ENCODE assay signal across 2 cellular contexts in the genomic region with DNA sequence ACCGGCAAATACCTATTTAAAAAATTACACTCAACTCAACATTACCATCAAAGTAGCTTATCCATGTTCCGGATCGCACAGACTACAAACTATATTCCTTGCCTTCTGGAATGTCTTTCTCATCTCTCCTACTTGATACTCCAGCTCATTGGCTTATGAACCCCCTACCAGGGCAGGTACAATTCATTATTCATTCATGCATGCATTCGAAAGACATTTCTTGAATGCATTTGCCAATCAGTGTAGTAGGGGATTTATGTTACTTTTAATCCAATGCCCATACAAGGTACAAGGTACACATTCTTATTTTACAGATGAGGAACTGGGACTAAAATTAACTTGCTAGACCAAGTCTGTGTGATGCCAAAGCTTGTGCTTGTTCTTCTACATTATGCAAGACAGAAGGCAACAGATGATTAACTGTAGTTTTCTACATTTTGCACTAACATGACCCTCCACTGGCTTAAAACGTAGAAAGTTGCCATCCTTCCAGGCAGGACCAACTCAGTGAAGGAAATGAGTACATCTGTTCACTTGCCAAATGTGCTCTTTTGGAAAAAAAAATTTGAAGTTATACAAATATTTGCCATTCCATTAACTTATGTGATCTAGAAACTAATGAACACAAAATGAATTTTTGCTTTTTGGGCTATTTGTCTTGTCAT.
TF ChIP-seq lines count a peak whose summit lies in the region.

No MANE protein-coding gene starts in this region.

TF ChIP-seq in liver, 16 proteins besides CTCF, POLR2A, EP300 and RAD21:
- TF ChIP-seq, protein P1, sequence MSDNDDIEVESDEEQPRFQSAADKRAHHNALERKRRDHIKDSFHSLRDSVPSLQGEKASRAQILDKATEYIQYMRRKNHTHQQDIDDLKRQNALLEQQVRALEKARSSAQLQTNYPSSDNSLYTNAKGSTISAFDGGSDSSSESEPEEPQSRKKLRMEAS (IDR thresholded peaks at IDR 0.05) = no peak
- TF ChIP-seq GABPA (IDR thresholded peaks at IDR 0.05 in 1 of 2, conservative IDR thresholded peaks at IDR 0.05 in 1 of 2) = no peak
- TF ChIP-seq JUND (IDR thresholded peaks at IDR 0.05) = peak in 1 of 2 donors; percentile 11
- no peak for TF ChIP-seq RXRA (IDR thresholded peaks at IDR 0.05)
- TF ChIP-seq HNF4G (IDR thresholded peaks at IDR 0.05) = no peak
- peak in 1 of 2 donors; percentile 56 for TF ChIP-seq HNF4A (conservative IDR thresholded peaks at IDR 0.05)
- TF ChIP-seq NR2F2 (IDR thresholded peaks at IDR 0.05) = no peak
- TF ChIP-seq SP1 (IDR thresholded peaks at IDR 0.05) = no peak
- TF ChIP-seq TAF1 (conservative IDR thresholded peaks at IDR 0.05) = no peak
- TF ChIP-seq, protein P2, sequence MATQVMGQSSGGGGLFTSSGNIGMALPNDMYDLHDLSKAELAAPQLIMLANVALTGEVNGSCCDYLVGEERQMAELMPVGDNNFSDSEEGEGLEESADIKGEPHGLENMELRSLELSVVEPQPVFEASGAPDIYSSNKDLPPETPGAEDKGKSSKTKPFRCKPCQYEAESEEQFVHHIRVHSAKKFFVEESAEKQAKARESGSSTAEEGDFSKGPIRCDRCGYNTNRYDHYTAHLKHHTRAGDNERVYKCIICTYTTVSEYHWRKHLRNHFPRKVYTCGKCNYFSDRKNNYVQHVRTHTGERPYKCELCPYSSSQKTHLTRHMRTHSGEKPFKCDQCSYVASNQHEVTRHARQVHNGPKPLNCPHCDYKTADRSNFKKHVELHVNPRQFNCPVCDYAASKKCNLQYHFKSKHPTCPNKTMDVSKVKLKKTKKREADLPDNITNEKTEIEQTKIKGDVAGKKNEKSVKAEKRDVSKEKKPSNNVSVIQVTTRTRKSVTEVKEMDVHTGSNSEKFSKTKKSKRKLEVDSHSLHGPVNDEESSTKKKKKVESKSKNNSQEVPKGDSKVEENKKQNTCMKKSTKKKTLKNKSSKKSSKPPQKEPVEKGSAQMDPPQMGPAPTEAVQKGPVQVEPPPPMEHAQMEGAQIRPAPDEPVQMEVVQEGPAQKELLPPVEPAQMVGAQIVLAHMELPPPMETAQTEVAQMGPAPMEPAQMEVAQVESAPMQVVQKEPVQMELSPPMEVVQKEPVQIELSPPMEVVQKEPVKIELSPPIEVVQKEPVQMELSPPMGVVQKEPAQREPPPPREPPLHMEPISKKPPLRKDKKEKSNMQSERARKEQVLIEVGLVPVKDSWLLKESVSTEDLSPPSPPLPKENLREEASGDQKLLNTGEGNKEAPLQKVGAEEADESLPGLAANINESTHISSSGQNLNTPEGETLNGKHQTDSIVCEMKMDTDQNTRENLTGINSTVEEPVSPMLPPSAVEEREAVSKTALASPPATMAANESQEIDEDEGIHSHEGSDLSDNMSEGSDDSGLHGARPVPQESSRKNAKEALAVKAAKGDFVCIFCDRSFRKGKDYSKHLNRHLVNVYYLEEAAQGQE (IDR thresholded peaks at IDR 0.05) = no peak
- TF ChIP-seq, protein P3, sequence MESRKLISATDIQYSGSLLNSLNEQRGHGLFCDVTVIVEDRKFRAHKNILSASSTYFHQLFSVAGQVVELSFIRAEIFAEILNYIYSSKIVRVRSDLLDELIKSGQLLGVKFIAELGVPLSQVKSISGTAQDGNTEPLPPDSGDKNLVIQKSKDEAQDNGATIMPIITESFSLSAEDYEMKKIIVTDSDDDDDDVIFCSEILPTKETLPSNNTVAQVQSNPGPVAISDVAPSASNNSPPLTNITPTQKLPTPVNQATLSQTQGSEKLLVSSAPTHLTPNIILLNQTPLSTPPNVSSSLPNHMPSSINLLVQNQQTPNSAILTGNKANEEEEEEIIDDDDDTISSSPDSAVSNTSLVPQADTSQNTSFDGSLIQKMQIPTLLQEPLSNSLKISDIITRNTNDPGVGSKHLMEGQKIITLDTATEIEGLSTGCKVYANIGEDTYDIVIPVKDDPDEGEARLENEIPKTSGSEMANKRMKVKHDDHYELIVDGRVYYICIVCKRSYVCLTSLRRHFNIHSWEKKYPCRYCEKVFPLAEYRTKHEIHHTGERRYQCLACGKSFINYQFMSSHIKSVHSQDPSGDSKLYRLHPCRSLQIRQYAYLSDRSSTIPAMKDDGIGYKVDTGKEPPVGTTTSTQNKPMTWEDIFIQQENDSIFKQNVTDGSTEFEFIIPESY (IDR thresholded peaks at IDR 0.05) = no peak
- no peak for TF ChIP-seq YY1 (IDR thresholded peaks at IDR 0.05)
- TF ChIP-seq FOXA2 (IDR thresholded peaks at IDR 0.05) = no peak
- TF ChIP-seq EGR1 (IDR thresholded peaks at IDR 0.05; ENCODE audit: low read depth in 2 of 2) = no peak
- TF ChIP-seq, protein P4, sequence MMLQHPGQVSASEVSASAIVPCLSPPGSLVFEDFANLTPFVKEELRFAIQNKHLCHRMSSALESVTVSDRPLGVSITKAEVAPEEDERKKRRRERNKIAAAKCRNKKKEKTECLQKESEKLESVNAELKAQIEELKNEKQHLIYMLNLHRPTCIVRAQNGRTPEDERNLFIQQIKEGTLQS (IDR thresholded peaks at IDR 0.05) = peak; percentile 13
- no peak for TF ChIP-seq FOXA1 (IDR thresholded peaks at IDR 0.05)

TF ChIP-seq in HepG2, 621 proteins besides CTCF, POLR2A, EP300 and RAD21:
- TF ChIP-seq, protein P5, sequence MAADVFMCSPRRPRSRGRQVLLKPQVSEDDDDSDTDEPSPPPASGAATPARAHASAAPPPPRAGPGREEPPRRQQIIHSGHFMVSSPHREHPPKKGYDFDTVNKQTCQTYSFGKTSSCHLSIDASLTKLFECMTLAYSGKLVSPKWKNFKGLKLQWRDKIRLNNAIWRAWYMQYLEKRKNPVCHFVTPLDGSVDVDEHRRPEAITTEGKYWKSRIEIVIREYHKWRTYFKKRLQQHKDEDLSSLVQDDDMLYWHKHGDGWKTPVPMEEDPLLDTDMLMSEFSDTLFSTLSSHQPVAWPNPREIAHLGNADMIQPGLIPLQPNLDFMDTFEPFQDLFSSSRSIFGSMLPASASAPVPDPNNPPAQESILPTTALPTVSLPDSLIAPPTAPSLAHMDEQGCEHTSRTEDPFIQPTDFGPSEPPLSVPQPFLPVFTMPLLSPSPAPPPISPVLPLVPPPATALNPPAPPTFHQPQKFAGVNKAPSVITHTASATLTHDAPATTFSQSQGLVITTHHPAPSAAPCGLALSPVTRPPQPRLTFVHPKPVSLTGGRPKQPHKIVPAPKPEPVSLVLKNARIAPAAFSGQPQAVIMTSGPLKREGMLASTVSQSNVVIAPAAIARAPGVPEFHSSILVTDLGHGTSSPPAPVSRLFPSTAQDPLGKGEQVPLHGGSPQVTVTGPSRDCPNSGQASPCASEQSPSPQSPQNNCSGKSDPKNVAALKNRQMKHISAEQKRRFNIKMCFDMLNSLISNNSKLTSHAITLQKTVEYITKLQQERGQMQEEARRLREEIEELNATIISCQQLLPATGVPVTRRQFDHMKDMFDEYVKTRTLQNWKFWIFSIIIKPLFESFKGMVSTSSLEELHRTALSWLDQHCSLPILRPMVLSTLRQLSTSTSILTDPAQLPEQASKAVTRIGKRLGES (CRISPR knock-in tag; IDR thresholded peaks at IDR 0.05; ENCODE audit: borderline replicate concordance) = no peak
- no peak for TF ChIP-seq ZMYM4 (CRISPR knock-in tag; IDR thresholded peaks at IDR 0.05)
- no peak for TF ChIP-seq NR2C2 (CRISPR knock-in tag; IDR thresholded peaks at IDR 0.05; ENCODE audit: borderline replicate concordance)
- TF ChIP-seq TBP (CRISPR knock-in tag; IDR thresholded peaks at IDR 0.05) = no peak
- TF ChIP-seq, protein P6, sequence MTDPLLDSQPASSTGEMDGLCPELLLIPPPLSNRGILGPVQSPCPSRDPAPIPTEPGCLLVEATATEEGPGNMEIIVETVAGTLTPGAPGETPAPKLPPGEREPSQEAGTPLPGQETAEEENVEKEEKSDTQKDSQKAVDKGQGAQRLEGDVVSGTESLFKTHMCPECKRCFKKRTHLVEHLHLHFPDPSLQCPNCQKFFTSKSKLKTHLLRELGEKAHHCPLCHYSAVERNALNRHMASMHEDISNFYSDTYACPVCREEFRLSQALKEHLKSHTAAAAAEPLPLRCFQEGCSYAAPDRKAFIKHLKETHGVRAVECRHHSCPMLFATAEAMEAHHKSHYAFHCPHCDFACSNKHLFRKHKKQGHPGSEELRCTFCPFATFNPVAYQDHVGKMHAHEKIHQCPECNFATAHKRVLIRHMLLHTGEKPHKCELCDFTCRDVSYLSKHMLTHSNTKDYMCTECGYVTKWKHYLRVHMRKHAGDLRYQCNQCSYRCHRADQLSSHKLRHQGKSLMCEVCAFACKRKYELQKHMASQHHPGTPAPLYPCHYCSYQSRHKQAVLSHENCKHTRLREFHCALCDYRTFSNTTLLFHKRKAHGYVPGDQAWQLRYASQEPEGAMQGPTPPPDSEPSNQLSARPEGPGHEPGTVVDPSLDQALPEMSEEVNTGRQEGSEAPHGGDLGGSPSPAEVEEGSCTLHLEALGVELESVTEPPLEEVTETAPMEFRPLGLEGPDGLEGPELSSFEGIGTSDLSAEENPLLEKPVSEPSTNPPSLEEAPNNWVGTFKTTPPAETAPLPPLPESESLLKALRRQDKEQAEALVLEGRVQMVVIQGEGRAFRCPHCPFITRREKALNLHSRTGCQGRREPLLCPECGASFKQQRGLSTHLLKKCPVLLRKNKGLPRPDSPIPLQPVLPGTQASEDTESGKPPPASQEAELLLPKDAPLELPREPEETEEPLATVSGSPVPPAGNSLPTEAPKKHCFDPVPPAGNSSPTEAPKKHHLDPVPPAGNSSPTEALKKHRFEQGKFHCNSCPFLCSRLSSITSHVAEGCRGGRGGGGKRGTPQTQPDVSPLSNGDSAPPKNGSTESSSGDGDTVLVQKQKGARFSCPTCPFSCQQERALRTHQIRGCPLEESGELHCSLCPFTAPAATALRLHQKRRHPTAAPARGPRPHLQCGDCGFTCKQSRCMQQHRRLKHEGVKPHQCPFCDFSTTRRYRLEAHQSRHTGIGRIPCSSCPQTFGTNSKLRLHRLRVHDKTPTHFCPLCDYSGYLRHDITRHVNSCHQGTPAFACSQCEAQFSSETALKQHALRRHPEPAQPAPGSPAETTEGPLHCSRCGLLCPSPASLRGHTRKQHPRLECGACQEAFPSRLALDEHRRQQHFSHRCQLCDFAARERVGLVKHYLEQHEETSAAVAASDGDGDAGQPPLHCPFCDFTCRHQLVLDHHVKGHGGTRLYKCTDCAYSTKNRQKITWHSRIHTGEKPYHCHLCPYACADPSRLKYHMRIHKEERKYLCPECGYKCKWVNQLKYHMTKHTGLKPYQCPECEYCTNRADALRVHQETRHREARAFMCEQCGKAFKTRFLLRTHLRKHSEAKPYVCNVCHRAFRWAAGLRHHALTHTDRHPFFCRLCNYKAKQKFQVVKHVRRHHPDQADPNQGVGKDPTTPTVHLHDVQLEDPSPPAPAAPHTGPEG (CRISPR knock-in tag; IDR thresholded peaks at IDR 0.05) = no peak
- TF ChIP-seq SNAPC2 (CRISPR knock-in tag; IDR thresholded peaks at IDR 0.05) = no peak
- TF ChIP-seq, protein P7, sequence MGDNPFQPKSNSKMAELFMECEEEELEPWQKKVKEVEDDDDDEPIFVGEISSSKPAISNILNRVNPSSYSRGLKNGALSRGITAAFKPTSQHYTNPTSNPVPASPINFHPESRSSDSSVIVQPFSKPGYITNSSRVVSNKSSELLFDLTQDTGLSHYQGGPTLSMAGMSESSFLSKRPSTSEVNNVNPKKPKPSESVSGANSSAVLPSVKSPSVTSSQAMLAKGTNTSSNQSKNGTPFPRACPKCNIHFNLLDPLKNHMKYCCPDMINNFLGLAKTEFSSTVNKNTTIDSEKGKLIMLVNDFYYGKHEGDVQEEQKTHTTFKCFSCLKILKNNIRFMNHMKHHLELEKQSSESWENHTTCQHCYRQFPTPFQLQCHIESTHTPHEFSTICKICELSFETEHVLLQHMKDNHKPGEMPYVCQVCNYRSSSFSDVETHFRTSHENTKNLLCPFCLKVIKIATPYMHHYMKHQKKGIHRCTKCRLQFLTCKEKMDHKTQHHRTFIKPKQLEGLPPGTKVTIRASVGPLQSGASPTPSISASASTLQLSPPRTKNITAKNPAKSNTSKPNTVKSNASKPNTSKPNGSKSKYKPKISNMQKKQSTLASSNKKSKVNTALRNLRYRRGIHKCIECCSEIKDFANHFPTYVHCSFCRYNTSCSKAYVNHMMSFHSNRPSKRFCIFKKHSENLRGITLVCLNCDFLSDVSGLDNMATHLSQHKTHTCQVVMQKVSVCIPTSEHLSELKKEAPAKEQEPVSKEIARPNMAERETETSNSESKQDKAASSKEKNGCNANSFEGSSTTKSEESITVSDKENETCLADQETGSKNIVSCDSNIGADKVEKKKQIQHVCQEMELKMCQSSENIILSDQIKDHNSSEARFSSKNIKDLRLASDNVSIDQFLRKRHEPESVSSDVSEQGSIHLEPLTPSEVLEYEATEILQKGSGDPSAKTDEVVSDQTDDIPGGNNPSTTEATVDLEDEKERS (CRISPR knock-in tag; IDR thresholded peaks at IDR 0.05) = no peak
- TF ChIP-seq TOE1 (CRISPR knock-in tag; IDR thresholded peaks at IDR 0.05) = no peak
- no peak for TF ChIP-seq ZNF777 (CRISPR knock-in tag; IDR thresholded peaks at IDR 0.05)
- TF ChIP-seq SAP130 (CRISPR knock-in tag; IDR thresholded peaks at IDR 0.05; ENCODE audit: low read depth) = no peak
- TF ChIP-seq, protein P8, sequence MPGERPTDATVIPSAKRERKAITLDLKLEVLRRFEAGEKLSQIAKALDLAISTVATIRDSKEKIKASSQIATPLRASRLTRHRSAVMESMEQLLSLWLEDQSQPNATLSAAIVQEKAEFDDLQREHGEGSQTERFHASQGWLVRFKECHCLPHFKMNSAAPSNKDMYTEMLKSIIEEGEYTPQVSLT (CRISPR knock-in tag; IDR thresholded peaks at IDR 0.05; ENCODE audit: borderline replicate concordance, low read depth) = no peak
- TF ChIP-seq, protein P9, sequence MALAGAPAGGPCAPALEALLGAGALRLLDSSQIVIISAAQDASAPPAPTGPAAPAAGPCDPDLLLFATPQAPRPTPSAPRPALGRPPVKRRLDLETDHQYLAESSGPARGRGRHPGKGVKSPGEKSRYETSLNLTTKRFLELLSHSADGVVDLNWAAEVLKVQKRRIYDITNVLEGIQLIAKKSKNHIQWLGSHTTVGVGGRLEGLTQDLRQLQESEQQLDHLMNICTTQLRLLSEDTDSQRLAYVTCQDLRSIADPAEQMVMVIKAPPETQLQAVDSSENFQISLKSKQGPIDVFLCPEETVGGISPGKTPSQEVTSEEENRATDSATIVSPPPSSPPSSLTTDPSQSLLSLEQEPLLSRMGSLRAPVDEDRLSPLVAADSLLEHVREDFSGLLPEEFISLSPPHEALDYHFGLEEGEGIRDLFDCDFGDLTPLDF (CRISPR knock-in tag; IDR thresholded peaks at IDR 0.05) = no peak
- no peak for TF ChIP-seq ZFP62 (CRISPR knock-in tag; IDR thresholded peaks at IDR 0.05)
